In genomic region chr1:176691251-176692228, GRCh38 we compare ENCODE assay signal across 9 cellular contexts.
A peak's percentile ranks its signal among the peaks of the same experiment; 100 is the strongest.
DNase-seq lines count a peak whose midpoint lies in the region; ATAC-seq, FAIRE-seq and TF ChIP-seq lines count a peak whose summit lies in the region.
"Had no signal": no experiment of that assay in that cellular context is flagged by ENCODE, and none has a peak within 500 bp of the region (broad histone marks: within the 10 kb centered on the region; RNA-seq: fewer than 3 reads in every experiment).

No MANE protein-coding gene starts in this region.

- no peaks in the 10 kb centered on the region for H3K4me1 Mint-ChIP-seq in activated T-cell treated with anti-CD3 and anti-CD28 coated beads, Interleukin-2, amount 50 U/mL, for 4 hours (ENCODE audit: low read depth)

- TF ChIP-seq POLR2A in HepG2 (IDR thresholded peaks at IDR 0.05; ENCODE audit: insufficient read depth in 1 of 2, low read depth in 2 of 2, low read length in 2 of 2): no peak

- H3K79me2 ChIP-seq in HepG2 (ENCODE audit: insufficient read depth, low read length): no peaks in the 10 kb centered on the region

- TF ChIP-seq EP300 in Ishikawa (IDR thresholded peaks at IDR 0.05; ENCODE audit: borderline replicate concordance) (no peak), HepG2 (IDR thresholded peaks at IDR 0.05; ENCODE audit: low read depth in 2 of 2, low read length in 2 of 2) (no peak), HepG2 (CRISPR knock-in tag; IDR thresholded peaks at IDR 0.05; ENCODE audit: borderline replicate concordance) (no peak)

- H4K20me1 ChIP-seq in HepG2 (ENCODE audit: insufficient read depth, low read length): no peaks in the 10 kb centered on the region

- H3K27me3 ChIP-seq in HepG2 (ENCODE audit: control insufficient read depth in 1 of 2, insufficient read depth in 2 of 2, low read length in 2 of 2): no peaks in the 10 kb centered on the region

- peak; percentile 52 for TF ChIP-seq CTCF in cardiac fibroblast (IDR thresholded peaks at IDR 0.05; ENCODE audit: low read depth, low read length)
- peak; percentile 84 for TF ChIP-seq CTCF in HepG2 (CRISPR knock-in tag; IDR thresholded peaks at IDR 0.05)

- H3K4me3 ChIP-seq in cardiac fibroblast (replicated peaks in 1 of 2; ENCODE audit: low read depth in 2 of 2, low read length in 2 of 2) (no peak overlapping the region), HepG2 (replicated peaks in 1 of 3; ENCODE audit: insufficient read depth in 1 of 3, low read depth in 2 of 3, low read length in 3 of 3) (no peak overlapping the region)

- TF ChIP-seq RAD21 in Ishikawa (IDR thresholded peaks at IDR 0.05; ENCODE audit: low read depth) (peak; percentile 70), HepG2 (CRISPR knock-in tag; IDR thresholded peaks at IDR 0.05) (no peak)

- no peak overlapping the region for H3K4me2 ChIP-seq in HepG2 (ENCODE audit: low read depth, low read length)

- no peaks in the 10 kb centered on the region for H3K9me3 Mint-ChIP-seq in activated T-cell treated with anti-CD3 and anti-CD28 coated beads, Interleukin-2, amount 50 U/mL, for 4 hours

- no peak overlapping the region for H2AFZ ChIP-seq in HepG2 (ENCODE audit: low read length)

- no peaks in the 10 kb centered on the region for H3K36me3 Mint-ChIP-seq in activated T-cell treated with anti-CD3 and anti-CD28 coated beads, Interleukin-2, amount 50 U/mL, for 4 hours (ENCODE audit: insufficient read depth)

- 14% methylated on average over 7 of the region's 8 CpGs for WGBS in HepG2 (ENCODE audit: low lambda C conversion rate)

- no peaks in the 10 kb centered on the region for H3K9me3 ChIP-seq in HepG2 (ENCODE audit: low read length)

- H3K4me3 Mint-ChIP-seq in activated T-cell treated with anti-CD3 and anti-CD28 coated beads, Interleukin-2, amount 50 U/mL, for 4 hours: no peak overlapping the region

- CTCF ChIA-PET in HepG2 (lab: Yijun Ruan, JAX; ENCODE audit: low intra/inter-chr PET ratio, low total read pairs): interaction anchor here (0.7 to 2.4 kb wide), 2 partner anchors 132 to 317 kb away, joined by 3 to 18 read pairs; no protein-coding TSS in a partner anchor

- H3K27ac ChIP-seq in HepG2 (ENCODE audit: extremely low read length, insufficient read depth, low read length): no peak overlapping the region
- H3K27ac ChIP-seq: epithelial cell of prostate had no signal

- no peak for ATAC-seq in activated T-cell treated with anti-CD3 and anti-CD28 coated beads, Interleukin-2, amount 50 U/mL, for 4 hours
- peak; percentile 97 for ATAC-seq in GM21786 (IDR thresholded peaks at IDR 0.05; ENCODE audit: unreplicated experiment)
- ATAC-seq in HepG2: peak; percentile 88

- H3K27me3 Mint-ChIP-seq in activated T-cell treated with anti-CD3 and anti-CD28 coated beads, Interleukin-2, amount 50 U/mL, for 4 hours (ENCODE audit: low read depth): no peaks in the 10 kb centered on the region

- BruUV-seq in HepG2 (replicated peaks; lab: Mats Ljungman, UMichigan): no TSS peak

- peak; percentile 74 for FAIRE-seq in HepG2 (lab: Jason Lieb, UNC)

- in situ Hi-C loops in HepG2 (cut with HindIII; ENCODE audit: extremely low pct_ligation_motif_present, low pct_unique_long_range_greater_than_20kb): loop anchor here (5.0 to 25.0 kb wide), 2 partner anchors 134 to 304 kb away; no protein-coding TSS in a partner anchor

- intact Hi-C loops in HepG2 (cut with micrococcal nuclease; ENCODE audit: unreplicated experiment): loop anchor here (5.0 kb wide), 1 partner anchor 1319 kb away; no protein-coding TSS in a partner anchor

- POLR2A ChIA-PET in HepG2 (lab: Yijun Ruan, JAX): no interaction called here

- H3K36me3 ChIP-seq in HepG2 (replicated peaks in 1 of 2; ENCODE audit: control insufficient read depth in 1 of 2, insufficient read depth in 2 of 2, low read length in 2 of 2): no peaks in the 10 kb centered on the region

- DNase-seq in activated T-cell treated with anti-CD3 and anti-CD28 coated beads for 24 hours (ENCODE audit: low read depth) (peak; percentile 6), NCI-H82 treated with DMSO at 0.1 percent for 48 hours (lab: John Stamatoyannopoulos, UW; ENCODE audit: unreplicated experiment) (peak; percentile 88), cardiac fibroblast (ENCODE audit: low read depth in 2 of 2) (peak; percentile 53), HepG2 (ENCODE audit: low spot score) (peak; percentile 52)
- DNase-seq in activated T-cell treated with anti-CD3 and anti-CD28 coated beads, Interleukin-2, amount 50 U/mL, for 4 hours: no peak
- DNase-seq in central memory CD4-positive, alpha-beta T cell: no peak

- H3K9ac ChIP-seq in HepG2 (ENCODE audit: insufficient read depth, low read depth, low read length): no peak overlapping the region

- no peaks in the 10 kb centered on the region for H3K4me1 ChIP-seq in HepG2 (ENCODE audit: insufficient read depth, low read length)

TF ChIP-seq in Ishikawa, 13 proteins besides CTCF, POLR2A, EP300 and RAD21 (continues in another document):
- TF ChIP-seq, protein P1, sequence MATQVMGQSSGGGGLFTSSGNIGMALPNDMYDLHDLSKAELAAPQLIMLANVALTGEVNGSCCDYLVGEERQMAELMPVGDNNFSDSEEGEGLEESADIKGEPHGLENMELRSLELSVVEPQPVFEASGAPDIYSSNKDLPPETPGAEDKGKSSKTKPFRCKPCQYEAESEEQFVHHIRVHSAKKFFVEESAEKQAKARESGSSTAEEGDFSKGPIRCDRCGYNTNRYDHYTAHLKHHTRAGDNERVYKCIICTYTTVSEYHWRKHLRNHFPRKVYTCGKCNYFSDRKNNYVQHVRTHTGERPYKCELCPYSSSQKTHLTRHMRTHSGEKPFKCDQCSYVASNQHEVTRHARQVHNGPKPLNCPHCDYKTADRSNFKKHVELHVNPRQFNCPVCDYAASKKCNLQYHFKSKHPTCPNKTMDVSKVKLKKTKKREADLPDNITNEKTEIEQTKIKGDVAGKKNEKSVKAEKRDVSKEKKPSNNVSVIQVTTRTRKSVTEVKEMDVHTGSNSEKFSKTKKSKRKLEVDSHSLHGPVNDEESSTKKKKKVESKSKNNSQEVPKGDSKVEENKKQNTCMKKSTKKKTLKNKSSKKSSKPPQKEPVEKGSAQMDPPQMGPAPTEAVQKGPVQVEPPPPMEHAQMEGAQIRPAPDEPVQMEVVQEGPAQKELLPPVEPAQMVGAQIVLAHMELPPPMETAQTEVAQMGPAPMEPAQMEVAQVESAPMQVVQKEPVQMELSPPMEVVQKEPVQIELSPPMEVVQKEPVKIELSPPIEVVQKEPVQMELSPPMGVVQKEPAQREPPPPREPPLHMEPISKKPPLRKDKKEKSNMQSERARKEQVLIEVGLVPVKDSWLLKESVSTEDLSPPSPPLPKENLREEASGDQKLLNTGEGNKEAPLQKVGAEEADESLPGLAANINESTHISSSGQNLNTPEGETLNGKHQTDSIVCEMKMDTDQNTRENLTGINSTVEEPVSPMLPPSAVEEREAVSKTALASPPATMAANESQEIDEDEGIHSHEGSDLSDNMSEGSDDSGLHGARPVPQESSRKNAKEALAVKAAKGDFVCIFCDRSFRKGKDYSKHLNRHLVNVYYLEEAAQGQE (IDR thresholded peaks at IDR 0.05; ENCODE audit: low read depth): no peak
- no peak for TF ChIP-seq CEBPB (IDR thresholded peaks at IDR 0.05)
- TF ChIP-seq, protein P2, sequence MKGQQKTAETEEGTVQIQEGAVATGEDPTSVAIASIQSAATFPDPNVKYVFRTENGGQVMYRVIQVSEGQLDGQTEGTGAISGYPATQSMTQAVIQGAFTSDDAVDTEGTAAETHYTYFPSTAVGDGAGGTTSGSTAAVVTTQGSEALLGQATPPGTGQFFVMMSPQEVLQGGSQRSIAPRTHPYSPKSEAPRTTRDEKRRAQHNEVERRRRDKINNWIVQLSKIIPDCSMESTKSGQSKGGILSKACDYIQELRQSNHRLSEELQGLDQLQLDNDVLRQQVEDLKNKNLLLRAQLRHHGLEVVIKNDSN (IDR thresholded peaks at IDR 0.05): no peak
- no peak for TF ChIP-seq TAF1 (IDR thresholded peaks at IDR 0.05; ENCODE audit: low read depth)

TF ChIP-seq in HepG2, 621 proteins besides CTCF, POLR2A, EP300 and RAD21 (continues in another document):
- peak; percentile 65; the same call in 1 of the 2 replicates for TF ChIP-seq RXRB (CRISPR knock-in tag; IDR thresholded peaks at IDR 0.05; ENCODE audit: borderline replicate concordance)
- TF ChIP-seq, protein P3, sequence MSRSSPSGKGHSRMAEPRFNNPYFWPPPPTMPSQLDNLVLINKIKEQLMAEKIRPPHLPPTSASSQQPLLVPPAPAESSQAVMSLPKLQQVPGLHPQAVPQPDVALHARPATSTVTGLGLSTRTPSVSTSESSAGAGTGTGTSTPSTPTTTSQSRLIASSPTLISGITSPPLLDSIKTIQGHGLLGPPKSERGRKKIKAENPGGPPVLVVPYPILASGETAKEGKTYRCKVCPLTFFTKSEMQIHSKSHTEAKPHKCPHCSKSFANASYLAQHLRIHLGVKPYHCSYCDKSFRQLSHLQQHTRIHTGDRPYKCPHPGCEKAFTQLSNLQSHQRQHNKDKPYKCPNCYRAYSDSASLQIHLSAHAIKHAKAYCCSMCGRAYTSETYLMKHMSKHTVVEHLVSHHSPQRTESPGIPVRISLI (CRISPR knock-in tag; IDR thresholded peaks at IDR 0.05; ENCODE audit: borderline replicate concordance): no peak
- 0 out of 2 replicates have a peak, but pooled peaks have one; percentile 46 for TF ChIP-seq MAFF (IDR thresholded peaks at IDR 0.05; ENCODE audit: low read depth, low read length)
- TF ChIP-seq RARA (CRISPR knock-in tag; IDR thresholded peaks at IDR 0.05): 0 out of 2 replicates have a peak, but pooled peaks have one; percentile 18
- TF ChIP-seq NR2C2 (CRISPR knock-in tag; IDR thresholded peaks at IDR 0.05; ENCODE audit: borderline replicate concordance): peak; percentile 37; the same call in 1 of the 2 replicates
- peak; percentile 46 to 55; a peak in 2 of 4 replicates for TF ChIP-seq MAFK (conservative IDR thresholded peaks at IDR 0.05 in 1 of 2, IDR thresholded peaks at IDR 0.05 in 1 of 2; ENCODE audit: low read length in 2 of 2)
- TF ChIP-seq SMC3 (IDR thresholded peaks at IDR 0.05; ENCODE audit: low read length): peak; percentile 83
- TF ChIP-seq, protein P4, sequence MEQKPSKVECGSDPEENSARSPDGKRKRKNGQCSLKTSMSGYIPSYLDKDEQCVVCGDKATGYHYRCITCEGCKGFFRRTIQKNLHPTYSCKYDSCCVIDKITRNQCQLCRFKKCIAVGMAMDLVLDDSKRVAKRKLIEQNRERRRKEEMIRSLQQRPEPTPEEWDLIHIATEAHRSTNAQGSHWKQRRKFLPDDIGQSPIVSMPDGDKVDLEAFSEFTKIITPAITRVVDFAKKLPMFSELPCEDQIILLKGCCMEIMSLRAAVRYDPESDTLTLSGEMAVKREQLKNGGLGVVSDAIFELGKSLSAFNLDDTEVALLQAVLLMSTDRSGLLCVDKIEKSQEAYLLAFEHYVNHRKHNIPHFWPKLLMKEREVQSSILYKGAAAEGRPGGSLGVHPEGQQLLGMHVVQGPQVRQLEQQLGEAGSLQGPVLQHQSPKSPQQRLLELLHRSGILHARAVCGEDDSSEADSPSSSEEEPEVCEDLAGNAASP (CRISPR knock-in tag; IDR thresholded peaks at IDR 0.05; ENCODE audit: borderline replicate concordance): peak; percentile 89; the same call in 1 of the 2 replicates
- peak; percentile 35 for TF ChIP-seq XRCC5 (optimal IDR thresholded peaks at IDR 0.05; ENCODE audit: low read length)
- TF ChIP-seq ZSCAN21 (CRISPR knock-in tag; IDR thresholded peaks at IDR 0.05; ENCODE audit: borderline replicate concordance): no peak
- TF ChIP-seq SRF (IDR thresholded peaks at IDR 0.05; ENCODE audit: low read depth, low read length): no peak

Comparison
In these comparisons a context has a peak if more than half of its experiments do, and no peak if none do; other contexts are left out.
1. DNase-seq: peak in activated T-cell treated with anti-CD3 and anti-CD28 coated beads for 24 hours (single experiment), NCI-H82 treated with DMSO at 0.1 percent for 48 hours (single experiment), cardiac fibroblast (2 of 2) and HepG2 (single experiment); none in activated T-cell treated with anti-CD3 and anti-CD28 coated beads, Interleukin-2, amount 50 U/mL, for 4 hours (single experiment) and central memory CD4-positive, alpha-beta T cell (single experiment).
2. ATAC-seq: peak in GM21786 (single experiment) and HepG2 (single experiment); none in activated T-cell treated with anti-CD3 and anti-CD28 coated beads, Interleukin-2, amount 50 U/mL, for 4 hours (0 of 2).